28 cellular contexts compared by ENCODE assay signal in genomic region chr9:80097476-80097875, GRCh38.
"Had no signal": no experiment of that assay in that cellular context is flagged by ENCODE, and none has a peak within 500 bp of the region (broad histone marks: within the 10 kb centered on the region; RNA-seq: fewer than 3 reads in every experiment).

No MANE protein-coding gene starts in this region.

- FAIRE-seq: astrocyte, colon had no signal

- ATAC-seq: activated CD4-positive, alpha-beta T cell treated with anti-CD3 and anti-CD28 coated beads for 36 hours; activated T-cell treated with anti-CD3 and anti-CD28 coated beads, Interleukin-2, amount 50 U/mL, for 4 hours; activated T-helper 17 cell treated with anti-CD3 and anti-CD28 coated beads, Interleukin-2, amount 50 U/mL, for 72 hours; effector memory CD8-positive, alpha-beta T cell; gastroesophageal sphincter had no signal

- H3K4me1 Mint-ChIP-seq: activated CD4-positive, alpha-beta memory T cell treated with anti-CD3 and anti-CD28 coated beads, Interleukin-2, amount 10 ng/mL, durations not matched to agents 7 days and 5 days; activated CD4-positive, alpha-beta T cell treated with anti-CD3 and anti-CD28 coated beads, Interleukin-2, amount 10 ng/mL, durations not matched to agents 24 days and 14 days had no signal

- H3K27ac Mint-ChIP-seq: activated CD4-positive, alpha-beta memory T cell treated with anti-CD3 and anti-CD28 coated beads, Interleukin-2, amount 10 ng/mL, durations not matched to agents 7 days and 5 days; activated CD4-positive, alpha-beta T cell treated with anti-CD3 and anti-CD28 coated beads for 36 hours; activated CD4-positive, alpha-beta T cell treated with anti-CD3 and anti-CD28 coated beads, Interleukin-2, amount 10 ng/mL, durations not matched to agents 24 days and 14 days; activated naive CD8-positive, alpha-beta T cell; activated T-helper 17 cell treated with anti-CD3 and anti-CD28 coated beads, Interleukin-2, amount 50 U/mL, for 72 hours; effector memory CD8-positive, alpha-beta T cell had no signal

- H3K36me3 Mint-ChIP-seq: activated naive CD8-positive, alpha-beta T cell had no signal

- H3K36me3 ChIP-seq: brain microvascular endothelial cell, esophagus squamous epithelium, gastroesophageal sphincter had no signal

- DNase-seq: activated CD4-positive, alpha-beta memory T cell treated with anti-CD3 and anti-CD28 coated beads, Interleukin-2, amount 10 ng/mL, durations not matched to agents 7 days and 5 days; activated CD4-positive, alpha-beta T cell treated with anti-CD3 and anti-CD28 coated beads for 36 hours; activated CD4-positive, alpha-beta T cell treated with anti-CD3 and anti-CD28 coated beads, Interleukin-2, amount 10 ng/mL, durations not matched to agents 24 days and 14 days; activated CD4-positive, alpha-beta T cell treated with anti-CD3 and anti-CD28 coated beads, Interleukin-2, amount 50 U/mL, for 4 hours; activated CD4-positive, CD25-positive, alpha-beta regulatory T cell; activated CD4-positive, CD25-positive, alpha-beta regulatory T cell treated with anti-CD3 and anti-CD28 coated beads, Interleukin-2, amount 50 U/mL, for 72 hours; activated CD8-positive, alpha-beta memory T cell treated with anti-CD3 and anti-CD28 coated beads, Interleukin-2, amount 50 U/mL, for 48 hours; activated effector memory CD4-positive, alpha-beta T cell treated with Interleukin-2 at 50 U/mL for 16 hours; activated gamma-delta T cell treated with Interleukin-2 at 50 U/mL for 16 hours; activated naive CD4-positive, alpha-beta T cell treated with anti-CD3 and anti-CD28 coated beads, Interleukin-2, amount 50 U/mL, for 16 hours; activated naive CD4-positive, alpha-beta T cell treated with Interleukin-2 at 50 U/mL for 16 hours; activated T-cell treated with anti-CD3 and anti-CD28 coated beads, Interleukin-2, amount 50 U/mL, for 4 hours; amniotic stem cell; anterior cingulate cortex; brain microvascular endothelial cell; cortex of kidney; dermis blood vessel endothelial cell; effector CD4-positive, alpha-beta T cell; effector memory CD8-positive, alpha-beta T cell; esophagus squamous epithelium; foreskin melanocyte; T-helper 2 cell had no signal

- H3K27ac ChIP-seq: brain microvascular endothelial cell, epithelial cell of prostate, esophagus squamous epithelium, gastroesophageal sphincter had no signal

- H3K27me3 ChIP-seq: brain microvascular endothelial cell, esophagus squamous epithelium, gastroesophageal sphincter had no signal

- H3K9me3 ChIP-seq: esophagus squamous epithelium, gastroesophageal sphincter had no signal

- H3K27me3 Mint-ChIP-seq: activated CD4-positive, alpha-beta memory T cell treated with anti-CD3 and anti-CD28 coated beads, Interleukin-2, amount 10 ng/mL, durations not matched to agents 7 days and 5 days; activated CD4-positive, alpha-beta T cell treated with anti-CD3 and anti-CD28 coated beads for 36 hours; activated CD4-positive, alpha-beta T cell treated with anti-CD3 and anti-CD28 coated beads, Interleukin-2, amount 10 ng/mL, durations not matched to agents 24 days and 14 days had no signal

- H3K4me3 Mint-ChIP-seq: activated CD4-positive, alpha-beta memory T cell treated with anti-CD3 and anti-CD28 coated beads, Interleukin-2, amount 10 ng/mL, durations not matched to agents 7 days and 5 days; activated CD4-positive, alpha-beta T cell treated with anti-CD3 and anti-CD28 coated beads for 36 hours; activated CD4-positive, alpha-beta T cell treated with anti-CD3 and anti-CD28 coated beads, Interleukin-2, amount 10 ng/mL, durations not matched to agents 24 days and 14 days; activated naive CD8-positive, alpha-beta T cell; activated T-cell treated with anti-CD3 and anti-CD28 coated beads, Interleukin-2, amount 50 U/mL, for 4 hours; activated T-helper 17 cell treated with anti-CD3 and anti-CD28 coated beads, Interleukin-2, amount 50 U/mL, for 72 hours; effector memory CD8-positive, alpha-beta T cell had no signal

- H3K4me1 ChIP-seq: esophagus squamous epithelium, gastroesophageal sphincter had no signal

- H3K4me3 ChIP-seq: esophagus squamous epithelium, gastroesophageal sphincter had no signal

- H3K9me3 Mint-ChIP-seq: activated CD4-positive, alpha-beta memory T cell treated with anti-CD3 and anti-CD28 coated beads, Interleukin-2, amount 10 ng/mL, durations not matched to agents 7 days and 5 days; effector memory CD8-positive, alpha-beta T cell had no signal
